8 cellular contexts compared by ENCODE assay signal in genomic region chr1:120068683-120069066, GRCh38. TPM values are rescaled to one million over a fixed set of nuclear protein-coding genes. Genes with fewer than 3 reads are reported as not detected.
A peak's percentile ranks its signal among the peaks of the same experiment; 100 is the strongest.
DNase-seq lines count a peak whose midpoint lies in the region; ATAC-seq, FAIRE-seq and TF ChIP-seq lines count a peak whose summit lies in the region.
"Not testable (repeated sequence)": the region's sequence is repeated elsewhere in the genome, so short reads cannot be mapped to it uniquely, and the experiment has no call there.

No MANE protein-coding gene starts in this region.

- not testable (repeated sequence) for DNase-seq in Jurkat, Clone E6-1 (ENCODE audit: low read depth, low spot score); activated naive CD8-positive, alpha-beta T cell treated with anti-CD3 and anti-CD28 coated beads, Interleukin-2, amount 10 ng/mL, durations not matched to agents 7 days and 5 days; HepG2 (ENCODE audit: low spot score)
- DNase-seq in activated CD4-positive, alpha-beta T cell treated with anti-CD3 and anti-CD28 coated beads for 48 hours: peak; percentile 34
- peak in 6 of 10 donors; percentile 8 to 66 (median 18) for DNase-seq in posterior cingulate gyrus
- peak; percentile 45 to 54 for DNase-seq in suprapubic skin (ENCODE audit: low spot score in 2 of 2)

- not testable (repeated sequence) for ATAC-seq in activated naive CD8-positive, alpha-beta T cell treated with anti-CD3 and anti-CD28 coated beads, Interleukin-2, amount 10 ng/mL, durations not matched to agents 7 days and 5 days (ENCODE audit: low read depth); HepG2

- H3K79me2 ChIP-seq in HepG2 (ENCODE audit: insufficient read depth, low read length): not testable (repeated sequence)

- H3K27ac Mint-ChIP-seq in activated naive CD8-positive, alpha-beta T cell treated with anti-CD3 and anti-CD28 coated beads, Interleukin-2, amount 10 ng/mL, durations not matched to agents 7 days and 5 days: not testable (repeated sequence)

- intact Hi-C loops in HepG2 (cut with micrococcal nuclease; ENCODE audit: unreplicated experiment); posterior cingulate gyrus (cut with DNase I): not testable (repeated sequence)

- peaks cover 0 to 25% (median 0%) of the 10 kb centered on the region in 11 experiments; a peak in 4 of 22 replicates for H4K20me1 ChIP-seq in BLaER1 treated with 17β-estradiol and CSF1 and Interleukin-3, amounts not matched to agents 10 nM and 100 nM
- H4K20me1 ChIP-seq in HepG2 (ENCODE audit: insufficient read depth, low read length): not testable (repeated sequence)

- FAIRE-seq in HepG2 (lab: Jason Lieb, UNC): not testable (repeated sequence)

- not testable (repeated sequence) for H3K9me3 Mint-ChIP-seq in activated naive CD8-positive, alpha-beta T cell treated with anti-CD3 and anti-CD28 coated beads, Interleukin-2, amount 10 ng/mL, durations not matched to agents 7 days and 5 days

- H2AFZ ChIP-seq in HepG2 (ENCODE audit: low read length): not testable (repeated sequence)

- not testable (repeated sequence) for TF ChIP-seq POLR2A in HepG2 (IDR thresholded peaks at IDR 0.05; ENCODE audit: insufficient read depth in 1 of 2, low read depth in 2 of 2, low read length in 2 of 2); suprapubic skin (IDR thresholded peaks at IDR 0.05)

- POLR2A ChIA-PET in activated naive CD8-positive, alpha-beta T cell treated with anti-CD3 and anti-CD28 coated beads, Interleukin-2, amount 10 ng/mL, durations not matched to agents 7 days and 5 days (lab: Charles Lee); HepG2 (lab: Yijun Ruan, JAX): not testable (repeated sequence)

- not testable (repeated sequence) for TF ChIP-seq RAD21 in HepG2 (CRISPR knock-in tag; IDR thresholded peaks at IDR 0.05)

- not testable (repeated sequence) for H3K36me3 ChIP-seq in BLaER1 treated with 17β-estradiol and CSF1 and Interleukin-3, amounts not matched to agents 10 nM and 100 nM; esophagus (ENCODE audit: control insufficient read depth in 2 of 2, insufficient read depth in 2 of 2, low read length in 1 of 2); HepG2 (replicated peaks in 1 of 2; ENCODE audit: control insufficient read depth in 1 of 2, insufficient read depth in 2 of 2, low read length in 2 of 2); suprapubic skin

- H3K9me3 ChIP-seq in BLaER1 treated with 17β-estradiol and CSF1 and Interleukin-3, amounts not matched to agents 10 nM and 100 nM (replicated peaks in 1 of 11); esophagus (ENCODE audit: control insufficient read depth in 2 of 2, insufficient read depth in 1 of 2, low read depth in 1 of 2, low read length in 1 of 2); HepG2 (ENCODE audit: low read length); suprapubic skin: not testable (repeated sequence)

- H3K27me3 Mint-ChIP-seq in activated naive CD8-positive, alpha-beta T cell treated with anti-CD3 and anti-CD28 coated beads, Interleukin-2, amount 10 ng/mL, durations not matched to agents 7 days and 5 days: not testable (repeated sequence)

- H3K27me3 ChIP-seq in BLaER1 treated with 17β-estradiol and CSF1 and Interleukin-3, amounts not matched to agents 10 nM and 100 nM; esophagus (ENCODE audit: control insufficient read depth in 1 of 2, insufficient read depth in 2 of 2, low read length in 2 of 2); HepG2 (ENCODE audit: control insufficient read depth in 1 of 2, insufficient read depth in 2 of 2, low read length in 2 of 2); suprapubic skin: not testable (repeated sequence)

- TF ChIP-seq EP300 in HepG2 (IDR thresholded peaks at IDR 0.05; ENCODE audit: low read depth in 2 of 2, low read length in 2 of 2); HepG2 (CRISPR knock-in tag; IDR thresholded peaks at IDR 0.05; ENCODE audit: borderline replicate concordance); suprapubic skin (IDR thresholded peaks at IDR 0.05): not testable (repeated sequence)

- not testable (repeated sequence) for BruUV-seq in HepG2 (replicated peaks; lab: Mats Ljungman, UMichigan)

- H3K4me3 Mint-ChIP-seq in activated naive CD8-positive, alpha-beta T cell treated with anti-CD3 and anti-CD28 coated beads, Interleukin-2, amount 10 ng/mL, durations not matched to agents 7 days and 5 days: peak overlapping the region; percentile 64

- H3K4me1 Mint-ChIP-seq in activated naive CD8-positive, alpha-beta T cell treated with anti-CD3 and anti-CD28 coated beads, Interleukin-2, amount 10 ng/mL, durations not matched to agents 7 days and 5 days: not testable (repeated sequence)

- CTCF ChIA-PET in HepG2 (lab: Yijun Ruan, JAX; ENCODE audit: low intra/inter-chr PET ratio, low total read pairs): not testable (repeated sequence)

- H3K4me3 ChIP-seq in BLaER1 treated with 17β-estradiol and CSF1 and Interleukin-3, amounts not matched to agents 10 nM and 100 nM: peak overlapping the region; percentile 66 to 76 (median 71)
- peak overlapping the region; percentile 44 for H3K4me3 ChIP-seq in Jurkat, Clone E6-1 (ENCODE audit: low read length)
- H3K4me3 ChIP-seq in esophagus (ENCODE audit: low read depth in 1 of 2, low read length in 2 of 2) (peak overlapping the region; percentile 58 to 62), HepG2 (replicated peaks in 1 of 3; ENCODE audit: insufficient read depth in 1 of 3, low read depth in 2 of 3, low read length in 3 of 3) (peak overlapping the region in 2 of 3 experiments; percentile 40 to 55; a peak in 3 of 6 replicates), suprapubic skin (peak overlapping the region; percentile 68)

- not testable (repeated sequence) for H3K36me3 Mint-ChIP-seq in activated naive CD8-positive, alpha-beta T cell treated with anti-CD3 and anti-CD28 coated beads, Interleukin-2, amount 10 ng/mL, durations not matched to agents 7 days and 5 days

- TF ChIP-seq CTCF in HepG2 (CRISPR knock-in tag; IDR thresholded peaks at IDR 0.05); suprapubic skin (IDR thresholded peaks at IDR 0.05): not testable (repeated sequence)

- not testable (repeated sequence) for H3K4me1 ChIP-seq in BLaER1 treated with 17β-estradiol and CSF1 and Interleukin-3, amounts not matched to agents 10 nM and 100 nM; esophagus (ENCODE audit: control insufficient read depth in 2 of 2, insufficient read depth in 2 of 2, low read length in 1 of 2); HepG2 (ENCODE audit: insufficient read depth, low read length); suprapubic skin

- H3K27ac ChIP-seq in BLaER1 treated with 17β-estradiol and CSF1 and Interleukin-3, amounts not matched to agents 10 nM and 100 nM: peak overlapping the region; percentile 44 to 82 (median 74); a peak in 21 of 22 replicates
- peak overlapping the region; percentile 63 to 76 for H3K27ac ChIP-seq in esophagus (ENCODE audit: low read depth in 2 of 2, low read length in 1 of 2)
- H3K27ac ChIP-seq in HepG2 (ENCODE audit: extremely low read length, insufficient read depth, low read length): not testable (repeated sequence)
- peak overlapping the region; percentile 94 for H3K27ac ChIP-seq in suprapubic skin

- peak overlapping the region; percentile 33 to 75 (median 62); a peak in 19 of 22 replicates for H3K4me2 ChIP-seq in BLaER1 treated with 17β-estradiol and CSF1 and Interleukin-3, amounts not matched to agents 10 nM and 100 nM
- H3K4me2 ChIP-seq in HepG2 (ENCODE audit: low read depth, low read length): not testable (repeated sequence)

- 1% methylated on average over 13 to 19 of the region's 28 CpGs for WGBS in esophagus, 2 donors
- WGBS in HepG2 (ENCODE audit: low lambda C conversion rate): no CpG with 5 or more reads among the region's 28 CpGs
- WGBS in suprapubic skin: no CpG with 5 or more reads among the region's 28 CpGs

- H3K9ac ChIP-seq in BLaER1 treated with 17β-estradiol and CSF1 and Interleukin-3, amounts not matched to agents 10 nM and 100 nM: peak overlapping the region; percentile 77 to 84 (median 82)
- H3K9ac ChIP-seq in HepG2 (ENCODE audit: insufficient read depth, low read depth, low read length): not testable (repeated sequence)

- in situ Hi-C loops in HepG2 (cut with HindIII; ENCODE audit: extremely low pct_ligation_motif_present, low pct_unique_long_range_greater_than_20kb): not testable (repeated sequence)

RNA-seq across cellular contexts. Expression of gene NOTCH2, which starts 0.8 kb away (rescaled TPM):
- polyA plus RNA-seq in Jurkat, Clone E6-1 (2012; ENCODE audit: insufficient read depth, insufficient read length): 11.7 TPM
- 10 to 100 TPM; 78.0 to 89.2 TPM for total RNA-seq in activated naive CD8-positive, alpha-beta T cell treated with anti-CD3 and anti-CD28 coated beads, Interleukin-2, amount 10 ng/mL, durations not matched to agents 7 days and 5 days
- polyA plus RNA-seq in esophagus: 10 to 100 TPM; 12.5 TPM
- 6.2 and 11.4 TPM in 2 replicates for total RNA-seq in HepG2 (2016; rRNA removed; fragmentation: Illumina TruSeq; extraction: Trizol)
- 1.3 and 1.4 TPM in 2 replicates for total RNA-seq in HepG2 (2016; cell fraction: cytosol; rRNA removed; fragmentation: Illumina TruSeq; extraction: Trizol; ENCODE audit: low read depth)
- total RNA-seq in HepG2 (2016; cell fraction: insoluble cytoplasmic fraction; rRNA removed; fragmentation: Illumina TruSeq; extraction: Trizol): 6.0 and 11.7 TPM in 2 replicates
- 2.4 and 2.7 TPM in 2 replicates for total RNA-seq in HepG2 (2016; cell fraction: membrane; rRNA removed; fragmentation: Illumina TruSeq; extraction: Trizol)
- total RNA-seq in HepG2 (2016; cell fraction: nucleus; rRNA removed; fragmentation: Illumina TruSeq; extraction: Trizol): 23.4 and 25.9 TPM in 2 replicates
- polyA plus RNA-seq in HepG2 (2011; rRNA removed): 4.0 and 4.3 TPM in 2 replicates
- 3.3 and 4.3 TPM in 2 replicates for polyA plus RNA-seq in HepG2 (2011; cell fraction: cytosol; rRNA removed)
- polyA plus RNA-seq in HepG2 (2011; cell fraction: nucleus; rRNA removed): 7.4 and 8.6 TPM in 2 replicates
- 7.4 and 8.2 TPM in 2 replicates for polyA plus RNA-seq in HepG2 (2012)
- 0.29 and 0.33 TPM in 2 replicates for polyA plus RNA-seq in HepG2 (2016; cell fraction: cytosol; fragmentation: Illumina TruSeq; extraction: Trizol; ENCODE audit: low read depth)
- 2.3 and 2.4 TPM in 2 replicates for polyA plus RNA-seq in HepG2 (2016; cell fraction: insoluble cytoplasmic fraction; fragmentation: Illumina TruSeq; extraction: Trizol; ENCODE audit: low read depth)
- 0.41 and 0.55 TPM in 2 replicates for polyA plus RNA-seq in HepG2 (2016; cell fraction: membrane; fragmentation: Illumina TruSeq; extraction: Trizol; ENCODE audit: low read depth)
- polyA plus RNA-seq in HepG2 (2016; cell fraction: nucleus; fragmentation: Illumina TruSeq; extraction: Trizol; ENCODE audit: insufficient read depth, low read depth): 10.2 and 10.5 TPM in 2 replicates
- polyA minus RNA-seq in HepG2 (2011; rRNA and poly(A)+ RNA removed; ENCODE audit: low replicate concordance): 49.6 and 185 TPM in 2 replicates
- polyA minus RNA-seq in HepG2 (2011; cell fraction: cytosol; rRNA and poly(A)+ RNA removed): 11.3 and 17.0 TPM in 2 replicates
- polyA minus RNA-seq in HepG2 (2011; cell fraction: nucleus; rRNA and poly(A)+ RNA removed): 26.5 and 34.7 TPM in 2 replicates
- 100 to 1,000 TPM; 120 to 167 (median 154) TPM for total RNA-seq in suprapubic skin
